21 cellular contexts compared by ENCODE assay signal in genomic region chr12:75990189-75990912, GRCh38. TPM values are rescaled to one million over a fixed set of nuclear protein-coding genes. Genes with fewer than 3 reads are reported as not detected.
DNase-seq lines count a peak whose midpoint lies in the region; ATAC-seq and TF ChIP-seq lines count a peak whose summit lies in the region.
"Had no signal": no experiment of that assay in that cellular context is flagged by ENCODE, and none has a peak within 500 bp of the region (broad histone marks: within the 10 kb centered on the region; RNA-seq: fewer than 3 reads in every experiment).

No MANE protein-coding gene starts in this region.

- TF ChIP-seq POLR2A in stomach (IDR thresholded peaks at IDR 0.05), result no peak

- H3K27ac ChIP-seq in left lung, result no peak overlapping the region
- H3K27ac ChIP-seq in stomach, result peak overlapping the region in 3 of 5 donors; percentile 11 to 65 (median 29)
- H3K27ac ChIP-seq: SJCRH30 had no signal

- no peak overlapping the region for H3K4me3 ChIP-seq in HAP-1
- no peak overlapping the region for H3K4me3 ChIP-seq in LNCaP clone FGC (ENCODE audit: low read depth, low read length)
- H3K4me3 ChIP-seq in left lung, result no peak overlapping the region
- no peak overlapping the region for H3K4me3 ChIP-seq in stomach
- H3K4me3 ChIP-seq: GM12878, GM23338, SJCRH30 had no signal

- DNase-seq in HAP-1 (ENCODE audit: low spot score in 2 of 2) (peak; percentile 23 to 91), LNCaP clone FGC (ENCODE audit: low read depth) (peak; percentile 11), left lung (no peak), stomach (no peak), head of caudate nucleus (no peak), hepatic stellate cell (ENCODE audit: low spot score) (no peak), inferior parietal cortex (ENCODE audit: extremely low spot score) (no peak)
- DNase-seq: BE2C; CD4-positive, alpha-beta T cell; GDM1; Kasumi-1; NCI-H1105; NCI-H1694; NCI-H2107; NCI-H345; NCI-H69; OCI-M1; RPMI8226; SJCRH30 had no signal

- peak; percentile 92 for ATAC-seq in left lung
- ATAC-seq: GM12878, GM23338 had no signal

- intact Hi-C loops in left lung (cut with DNase I) (no loop called here), stomach (cut with DNase I; ENCODE audit: low total_unique reads) (no loop called here), head of caudate nucleus (cut with DNase I) (no loop called here)

- H3K27me3 ChIP-seq in HAP-1 (ENCODE audit: low read depth) (no peaks in the 10 kb centered on the region), left lung (no peaks in the 10 kb centered on the region), stomach (no peaks in the 10 kb centered on the region)
- H3K27me3 ChIP-seq: BE2C, SJCRH30 had no signal

- TF ChIP-seq CTCF in LNCaP clone FGC (IDR thresholded peaks at IDR 0.05; ENCODE audit: control insufficient read depth, extremely low read depth, insufficient read depth), result no peak
- TF ChIP-seq CTCF in left lung (IDR thresholded peaks at IDR 0.05), result no peak
- TF ChIP-seq CTCF in stomach (IDR thresholded peaks at IDR 0.05), result no peak

- in situ Hi-C loops in HAP-1 (cut with MboI; ENCODE audit: low sequenced_read_pairs), result no loop called here

- 27 to 50% (median 34%) methylated on average over 4 of the region's 4 CpGs for WGBS in stomach, 5 donors

- TF ChIP-seq EP300 in stomach (IDR thresholded peaks at IDR 0.05), result no peak

- H3K9me3 ChIP-seq in HAP-1 (no peaks in the 10 kb centered on the region), left lung (peaks cover 0 to 3% of the 10 kb centered on the region in 2 donors), stomach (peaks cover 0 to 8% (median 0%) of the 10 kb centered on the region in 4 donors)
- H3K9me3 ChIP-seq: BE2C, SJCRH30 had no signal

- H3K4me1 ChIP-seq in HAP-1 (peaks cover 9% of the 10 kb centered on the region), left lung (no peaks in the 10 kb centered on the region), stomach (peaks cover 0 to 24% (median 5%) of the 10 kb centered on the region in 4 donors)

- H3K36me3 ChIP-seq in HAP-1 (replicated peaks) (no peaks in the 10 kb centered on the region), left lung (no peaks in the 10 kb centered on the region), stomach (no peaks in the 10 kb centered on the region)
- H3K36me3 ChIP-seq: BE2C, SJCRH30 had no signal

RNA-seq across cellular contexts. Expression of gene PHLDA1, which starts 41.2 kb away (rescaled TPM):
- 10 to 100 TPM; 15.8 to 19.0 TPM for total RNA-seq in left lung
- 10 to 100 TPM in 4 of 5 donors, 1 to 10 TPM in 1; 4.9 to 62.4 (median 12.5) TPM for total RNA-seq in stomach
- 10 to 100 TPM; 15.3 to 26.5 (median 17.7) TPM for polyA plus RNA-seq in stomach

Comparison
In these comparisons a context has a peak if more than half of its experiments do, and no peak if none do; other contexts are left out.
1. DNase-seq: peak in HAP-1 (2 of 2) and LNCaP clone FGC (single experiment); none in left lung (0 of 2), stomach (single experiment), head of caudate nucleus (0 of 42), hepatic stellate cell (single experiment) and inferior parietal cortex (single experiment).
2. H3K27ac ChIP-seq: peak in stomach (3 of 5); none in left lung (0 of 2).